Comparison of ENCODE assay signal across 8 cellular contexts in the genomic region with DNA sequence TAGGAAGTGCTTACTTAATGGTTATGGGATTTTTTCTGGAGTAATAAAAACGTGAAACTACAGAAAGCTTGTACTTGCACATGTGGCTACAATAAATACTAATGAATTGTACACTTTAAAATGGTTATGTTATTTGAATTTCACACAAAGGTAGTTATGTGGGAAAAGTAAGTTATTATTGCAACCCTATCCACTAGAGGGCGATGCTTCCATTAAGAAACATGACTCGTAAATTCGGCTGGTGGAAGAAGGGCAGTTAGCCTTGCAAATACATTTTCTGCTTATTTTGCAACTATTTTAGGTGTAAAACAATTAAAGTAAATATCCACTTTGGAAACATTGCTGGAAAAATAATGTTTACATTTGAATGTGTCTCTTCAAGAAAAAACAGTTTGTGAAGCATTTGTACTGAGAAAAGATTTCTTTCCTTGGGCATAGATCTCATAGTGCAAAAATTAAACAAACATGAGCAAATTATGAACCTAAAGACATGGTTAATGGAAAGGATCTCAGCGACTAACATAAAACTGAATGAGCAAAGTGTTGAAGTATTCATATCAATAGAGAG.
DNase-seq lines count a peak whose midpoint lies in the region; ATAC-seq lines count a peak whose summit lies in the region.

No MANE protein-coding gene starts in this region.

- H3K27me3 Mint-ChIP-seq in CD4-positive, alpha-beta memory T cell = peaks cover 0 to 12% of the 10 kb centered on the region in 2 donors
- H3K27me3 Mint-ChIP-seq in memory B cell = peaks cover 5% of the 10 kb centered on the region

- H3K4me1 ChIP-seq in CD4-positive, alpha-beta memory T cell (ENCODE audit: insufficient read depth, low read length) = no peaks in the 10 kb centered on the region

- H3K27ac Mint-ChIP-seq in CD4-positive, alpha-beta memory T cell = no peak overlapping the region
- no peak overlapping the region for H3K27ac Mint-ChIP-seq in memory B cell

- H3K9me3 ChIP-seq in CD4-positive, alpha-beta memory T cell (ENCODE audit: control insufficient read depth in 1 of 2, low read length in 2 of 2) = no peaks in the 10 kb centered on the region

- POLR2A ChIA-PET in CD4-positive, alpha-beta memory T cell (lab: Charles Lee; ENCODE audit: partially characterized antibody) = no interaction called here

- CTCF ChIA-PET in CD4-positive, alpha-beta memory T cell (lab: Charles Lee; ENCODE audit: partially characterized antibody) = interaction anchor here (0.8 to 4.0 kb wide), 4 partner anchors 10 to 728 kb away, joined by 3 to 48 read pairs (median 10); no protein-coding TSS in a partner anchor

- H3K4me3 ChIP-seq in CD4-positive, alpha-beta memory T cell (ENCODE audit: low read length in 2 of 2) = no peak overlapping the region

- peak in 4 of 5 donors; percentile 16 to 30 (median 28) for DNase-seq in CD4-positive, alpha-beta memory T cell
- DNase-seq in HPDE6-E6E7 (ENCODE audit: extremely low spot score) = peak; percentile 9
- DNase-seq in NCI-H774 (lab: John Stamatoyannopoulos, UW) = peak; percentile 63
- peak; percentile 82 for DNase-seq in cerebellar cortex (ENCODE audit: low spot score)
- peak in 1 of 2 donors; percentile 52 for DNase-seq in memory B cell (ENCODE audit: low spot score in 2 of 2)
- no peak for DNase-seq in ecto neural progenitor cell (ENCODE audit: low spot score)

- no peaks in the 10 kb centered on the region for H3K27me3 ChIP-seq in CD4-positive, alpha-beta memory T cell (ENCODE audit: insufficient read depth, low read length)

- H3K36me3 ChIP-seq in CD4-positive, alpha-beta memory T cell (ENCODE audit: insufficient read depth, low read length) = no peaks in the 10 kb centered on the region

- H3K4me3 Mint-ChIP-seq in CD4-positive, alpha-beta memory T cell = no peak overlapping the region
- no peak overlapping the region for H3K4me3 Mint-ChIP-seq in memory B cell

- peak; percentile 71 for ATAC-seq in GM18868 (IDR thresholded peaks at IDR 0.05; ENCODE audit: unreplicated experiment)
- peak; percentile 43 for ATAC-seq in memory B cell (ENCODE audit: low read depth)
- no peak for ATAC-seq in GM18519 (IDR thresholded peaks at IDR 0.05; ENCODE audit: low FRiP score, unreplicated experiment)

- intact Hi-C loops in CD4-positive, alpha-beta memory T cell (cut with micrococcal nuclease) = loop anchor here (1.0 kb wide), 1 partner anchor 727 kb away; the partner anchor contains the start of gene SCN1A

- no peaks in the 10 kb centered on the region for H3K9me3 Mint-ChIP-seq in CD4-positive, alpha-beta memory T cell
- no peaks in the 10 kb centered on the region for H3K9me3 Mint-ChIP-seq in memory B cell

- H3K4me1 Mint-ChIP-seq in CD4-positive, alpha-beta memory T cell = no peaks in the 10 kb centered on the region
- no peaks in the 10 kb centered on the region for H3K4me1 Mint-ChIP-seq in memory B cell

- no peaks in the 10 kb centered on the region for H3K36me3 Mint-ChIP-seq in CD4-positive, alpha-beta memory T cell
- H3K36me3 Mint-ChIP-seq in memory B cell = no peaks in the 10 kb centered on the region

- no peak overlapping the region for H3K27ac ChIP-seq in CD4-positive, alpha-beta memory T cell (ENCODE audit: low read depth, low read length)
